12 cellular contexts compared by ENCODE assay signal in genomic region chr14:103372017-103372416, GRCh38.
"Had no signal": no experiment of that assay in that cellular context is flagged by ENCODE, and none has a peak within 500 bp of the region (broad histone marks: within the 10 kb centered on the region; RNA-seq: fewer than 3 reads in every experiment).

No MANE protein-coding gene starts in this region.

- H3K27ac ChIP-seq: esophagus muscularis mucosa, suprapubic skin, upper lobe of left lung had no signal

- H3K4me1 ChIP-seq: suprapubic skin, upper lobe of left lung had no signal

- H3K4me3 ChIP-seq: esophagus muscularis mucosa, suprapubic skin, upper lobe of left lung had no signal

- DNase-seq: activated CD8-positive, alpha-beta memory T cell treated with anti-CD3 and anti-CD28 coated beads, Interleukin-2, amount 10 ng/mL, durations not matched to agents 7 days and 5 days; activated effector memory CD4-positive, alpha-beta T cell treated with anti-CD3 and anti-CD28 coated beads, Interleukin-2, amount 50 U/mL, for 16 hours; activated T-cell treated with anti-CD3 and anti-CD28 coated beads, Interleukin-2, amount 50 U/mL, for 4 hours; endodermal cell; nephron progenitor cell; stimulated activated CD4-positive, alpha-beta T cell treated with anti-CD3 and anti-CD28 coated beads, Interleukin-4, amount 100 ng/mL, for 1 hour had no signal

- H3K27ac Mint-ChIP-seq: activated CD8-positive, alpha-beta memory T cell treated with anti-CD3 and anti-CD28 coated beads, Interleukin-2, amount 10 ng/mL, durations not matched to agents 7 days and 5 days; activated naive CD4-positive, alpha-beta T cell treated with anti-CD3 and anti-CD28 coated beads, Interleukin-2, amount 50 U/mL, for 72 hours; nephron progenitor cell; T-helper 1 cell treated with Interleukin-12 subunit alpha and Interleukin-12 subunit beta and Interleukin-4 antibody, amounts not matched to agents 30 μg/mL and 1 μg/mL, for 36 hours had no signal

- H3K27me3 ChIP-seq: foreskin keratinocyte, suprapubic skin, upper lobe of left lung had no signal

- H3K9me3 ChIP-seq: esophagus muscularis mucosa, suprapubic skin, upper lobe of left lung had no signal

- H3K36me3 Mint-ChIP-seq: activated CD8-positive, alpha-beta memory T cell treated with anti-CD3 and anti-CD28 coated beads, Interleukin-2, amount 10 ng/mL, durations not matched to agents 7 days and 5 days; activated naive CD4-positive, alpha-beta T cell treated with anti-CD3 and anti-CD28 coated beads, Interleukin-2, amount 50 U/mL, for 72 hours had no signal

- ATAC-seq: activated CD8-positive, alpha-beta memory T cell treated with anti-CD3 and anti-CD28 coated beads, Interleukin-2, amount 10 ng/mL, durations not matched to agents 7 days and 5 days had no signal

- H3K4me3 Mint-ChIP-seq: activated CD8-positive, alpha-beta memory T cell treated with anti-CD3 and anti-CD28 coated beads, Interleukin-2, amount 10 ng/mL, durations not matched to agents 7 days and 5 days; activated T-cell treated with anti-CD3 and anti-CD28 coated beads, Interleukin-2, amount 50 U/mL, for 4 hours; endodermal cell; nephron progenitor cell; T-helper 1 cell treated with Interleukin-12 subunit alpha and Interleukin-12 subunit beta and Interleukin-4 antibody, amounts not matched to agents 30 μg/mL and 1 μg/mL, for 36 hours had no signal

- H3K36me3 ChIP-seq: esophagus muscularis mucosa, suprapubic skin, upper lobe of left lung had no signal
